ENCODE assay signal across 8 cellular contexts in genomic region chr15:88255496-88256171, GRCh38. TPM values are rescaled to one million over a fixed set of nuclear protein-coding genes. Genes with fewer than 3 reads are reported as not detected.
DNase-seq lines count a peak whose midpoint lies in the region; ATAC-seq lines count a peak whose summit lies in the region.

No MANE protein-coding gene starts in this region.

- intact Hi-C loops in posterior vena cava (cut with DNase I), result loop anchor here (10.0 kb wide), 3 partner anchors 181 to 581 kb away; no protein-coding TSS in a partner anchor

- ATAC-seq in T-helper 17 cell, result no peak
- ATAC-seq in HG02610 (IDR thresholded peaks at IDR 0.05; ENCODE audit: unreplicated experiment), result no peak

- peaks cover 4% of the 10 kb centered on the region for H3K36me3 Mint-ChIP-seq in T-helper 17 cell (ENCODE audit: low read depth)

- DNase-seq in GM03348 (ENCODE audit: low spot score) (peak; percentile 82), T-helper 17 cell (no peak), glomerular visceral epithelial cell (ENCODE audit: extremely low spot score) (peak; percentile 52), posterior vena cava (ENCODE audit: low spot score) (peak; percentile 83), NCI-H510A treated with DMSO at 0.1 percent for 48 hours (lab: John Stamatoyannopoulos, UW) (no peak), NCI-H187 (lab: John Stamatoyannopoulos, UW) (no peak), HUDEP-2 (lab: John Stamatoyannopoulos, UW; ENCODE audit: unreplicated experiment in 76 of 76) (no peak)

- H3K4me1 Mint-ChIP-seq in T-helper 17 cell, result peaks cover 14% of the 10 kb centered on the region

- peak overlapping the region; percentile 79 for H3K4me3 Mint-ChIP-seq in T-helper 17 cell

- peaks cover 74% of the 10 kb centered on the region for H3K27me3 Mint-ChIP-seq in T-helper 17 cell

- H3K9me3 ChIP-seq in T-helper 17 cell (ENCODE audit: control insufficient read depth, low read length, poor library complexity, severe bottlenecking), result no peaks in the 10 kb centered on the region

- no peak overlapping the region for H3K27ac Mint-ChIP-seq in T-helper 17 cell

RNA-seq across cellular contexts. Expression of gene NTRK3, which starts 0.9 kb away (rescaled TPM):
- total RNA-seq in T-helper 17 cell (not detected), posterior vena cava (10 to 100 TPM; 34.3 to 94.1 TPM)

Comparison
In these comparisons a context has a peak if more than half of its experiments do, and no peak if none do; other contexts are left out.
1. DNase-seq: peak in GM03348 (single experiment), glomerular visceral epithelial cell (single experiment) and posterior vena cava (single experiment); none in T-helper 17 cell (0 of 3), NCI-H510A treated with DMSO at 0.1 percent for 48 hours (single experiment), NCI-H187 (0 of 2) and HUDEP-2 (0 of 76).
2. RNA of gene NTRK3, which starts 0.9 kb away (total RNA-seq): 34.3 to 94.1 TPM in posterior vena cava; not detected in T-helper 17 cell; every median in the first group is over 10 times any median in the second.